ENCODE assay signal across 8 cellular contexts in the genomic region with DNA sequence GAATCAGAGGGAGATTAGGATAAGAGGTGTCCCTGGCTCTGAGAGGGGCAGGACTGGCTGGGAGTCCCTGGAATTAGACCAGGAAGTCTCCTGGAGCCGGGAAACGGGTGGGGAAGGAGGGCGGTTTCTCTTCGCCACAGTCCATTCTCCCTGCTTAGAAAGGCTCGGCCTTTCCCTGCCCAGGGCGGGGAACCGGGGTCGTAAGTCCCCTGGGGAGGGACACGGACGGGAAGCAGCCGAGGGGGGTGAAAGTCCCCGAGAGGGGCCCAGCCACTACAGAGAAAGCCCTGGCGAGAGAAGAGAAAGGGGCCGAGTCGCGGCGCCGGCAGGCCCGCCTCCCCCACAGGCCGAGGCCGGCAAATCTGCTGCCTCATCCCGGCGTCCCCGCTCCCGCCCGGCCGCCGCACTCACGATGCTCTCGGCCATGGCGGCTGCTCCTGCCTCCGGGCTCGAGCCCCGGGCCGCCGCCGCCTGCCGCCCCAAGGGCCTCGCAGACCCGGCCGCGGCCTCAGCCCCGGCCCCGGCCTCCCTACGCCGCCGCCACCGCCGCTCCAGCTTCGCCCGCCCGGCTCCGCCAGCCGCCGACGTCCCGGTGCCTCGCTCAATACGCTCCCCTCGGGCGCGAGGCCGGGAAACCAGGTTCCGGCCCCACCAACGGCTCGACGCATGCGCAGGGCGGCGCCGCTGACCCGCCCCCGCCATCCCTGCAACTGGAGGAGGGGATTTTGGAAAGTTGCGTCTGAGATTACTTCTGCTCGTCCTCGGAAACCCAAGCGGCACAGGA. TPM values are rescaled to one million over a fixed set of nuclear protein-coding genes. Genes with fewer than 3 reads are reported as not detected.
DNase-seq lines count a peak whose midpoint lies in the region; ATAC-seq and TF ChIP-seq lines count a peak whose summit lies in the region.

Gene NPLOC4, minus strand, starts transcription at position 608 of the 784 bp plus-strand sequence. Its CDS starts 182 bp downstream, at position 426.
Gene TSPAN10, plus strand, starts transcription at position 692 of the 784 bp plus-strand sequence. CDS start 5,217 bp downstream, outside the sequence.

- TF ChIP-seq CTCF in dorsolateral prefrontal cortex (IDR thresholded peaks at IDR 0.05 in 54 of 56, conservative IDR thresholded peaks at IDR 0.05 in 2 of 56; ENCODE audit: low read depth in 1 of 56, partially characterized antibody in 56 of 56) = peak in 18 of 56 donors; percentile 6 to 63 (median 25)
- no peak for TF ChIP-seq CTCF in lower leg skin (IDR thresholded peaks at IDR 0.05)

- DNase-seq in AG20443 (ENCODE audit: low spot score) (peak; percentile 100), NCI-H526 treated with DMSO at 0.1 percent for 48 hours (lab: John Stamatoyannopoulos, UW) (peak; percentile 53), dorsolateral prefrontal cortex (peak; percentile 64 to 87 (median 76)), lower leg skin (ENCODE audit: low spot score in 2 of 2) (peak; percentile 77 to 97)
- DNase-seq in activated CD4-positive, alpha-beta T cell treated with anti-CD3 and anti-CD28 coated beads, Interleukin-2, amount 50 U/mL, for 48 hours = peak; percentile 84 to 87
- peak; percentile 82 to 88 for DNase-seq in stimulated activated CD4-positive, alpha-beta T cell treated with anti-CD3 and anti-CD28 coated beads, Interleukin-4, amount 100 ng/mL, for 4 hours

- ATAC-seq in GM19043 (IDR thresholded peaks at IDR 0.05; ENCODE audit: low read depth, unreplicated experiment) (peak; percentile 57), HG03442 (IDR thresholded peaks at IDR 0.05; ENCODE audit: unreplicated experiment) (peak; percentile 86)

- H3K4me3 ChIP-seq in dorsolateral prefrontal cortex (peak within 1 kb of the TSS; percentile 71 to 99 (median 95)), lower leg skin (ENCODE audit: low read depth, poor library complexity, severe bottlenecking) (peak within 1 kb of the TSS; percentile 58)

- peak within 1 kb of the TSS; percentile 75 to 98 (median 92) for H3K27ac ChIP-seq in dorsolateral prefrontal cortex

- 1 to 2% methylated on average over 21 to 27 of the region's 77 CpGs for WGBS in lower leg skin, 2 donors

- no peaks in the 10 kb centered on the region for H3K27me3 ChIP-seq in dorsolateral prefrontal cortex

- TF ChIP-seq POLR2A in lower leg skin (IDR thresholded peaks at IDR 0.05) = no peak

- intact Hi-C loops in dorsolateral prefrontal cortex (cut with DNase I) = loop anchor here in 1 of 2 donors (2.0 to 5.0 kb wide), 2 partner anchors 30 to 84 kb away; partner anchors contain the start of genes CCDC137, FAAP100 and OXLD1
- intact Hi-C loops in lower leg skin (cut with DNase I; ENCODE audit: low total_unique reads) = no loop called here

RNA-seq across cellular contexts. Expression of gene NPLOC4, which starts in this region (rescaled TPM):
- 100 to 1,000 TPM in 31 of 120 experiments, 10 to 100 TPM in 89; 67.3 to 117 (median 92.7) TPM for total RNA-seq in dorsolateral prefrontal cortex
- total RNA-seq in lower leg skin = 10 to 100 TPM; 49.3 to 78.7 (median 67.8) TPM

RNA-seq across cellular contexts. Expression of gene TSPAN10, which starts in this region (rescaled TPM):
- 1 to 10 TPM in 37 of 120 experiments, under 1 TPM in 76, not detected in 7; 0.20 to 2.8 (median 0.77) TPM for total RNA-seq in dorsolateral prefrontal cortex
- total RNA-seq in lower leg skin = 1 to 10 TPM in 2 of 4 donors, under 1 TPM in 1, not detected in 1; 0.57 to 2.5 (median 1.6) TPM

Comparison
In these comparisons a context has a peak if more than half of its experiments do, and no peak if none do; other contexts are left out.
1. Peak in every context shown above with its lines: DNase-seq, ATAC-seq, H3K4me3 ChIP-seq and H3K27ac ChIP-seq.